8 cellular contexts compared by ENCODE assay signal in genomic region chr1:17502326-17502778, GRCh38. TPM values are rescaled to one million over a fixed set of nuclear protein-coding genes. Genes with fewer than 3 reads are reported as not detected.
DNase-seq lines count a peak whose midpoint lies in the region; ATAC-seq and TF ChIP-seq lines count a peak whose summit lies in the region.

No MANE protein-coding gene starts in this region.

- TF ChIP-seq CTCF in BJ (IDR thresholded peaks at IDR 0.05; ENCODE audit: insufficient read depth, low read depth, low read length) = peak; percentile 96

- ATAC-seq in HG03108 (IDR thresholded peaks at IDR 0.05; ENCODE audit: unreplicated experiment) = no peak

- POLR2A ChIA-PET in BJ (lab: Charles Lee) = no interaction called here

- CTCF ChIA-PET in BJ (lab: Yijun Ruan, JAX) = interaction anchor here (0.6 to 23.9 kb wide), 41 partner anchors 10 to 1079 kb away, joined by 3 to 531 read pairs (median 4); partner anchors contain the start of gene RCC2

- H3K27me3 ChIP-seq in BJ (ENCODE audit: control insufficient read depth, insufficient read depth, low read length) = no peaks in the 10 kb centered on the region

- no peak overlapping the region for H3K4me3 ChIP-seq in BJ (ENCODE audit: low read depth, low read length)

- DNase-seq in BJ (ENCODE audit: low read depth) (peak; percentile 46), GOT3 (lab: John Stamatoyannopoulos, UW) (peak; percentile 58), NCI-H446 (lab: John Stamatoyannopoulos, UW) (peak; percentile 45 to 90), erythroblast (lab: John Stamatoyannopoulos, UW) (peak; percentile 58 to 79), midbrain (lab: John Stamatoyannopoulos, UW) (peak; percentile 78)
- DNase-seq in activated CD4-positive, alpha-beta T cell treated with anti-CD3 and anti-CD28 coated beads, Interleukin-2, amount 50 U/mL, for 48 hours = peak; percentile 65 to 72
- peak; percentile 15 for DNase-seq in stimulated activated CD8-positive, alpha-beta memory T cell treated with anti-CD3 and anti-CD28 coated beads, Interleukin-7, amount 100 ng/mL, for 24 hours (ENCODE audit: low read depth)

- no peak for TF ChIP-seq POLR2A in erythroblast (IDR thresholded peaks at IDR 0.05; ENCODE audit: low read length)

- no peaks in the 10 kb centered on the region for H3K36me3 ChIP-seq in BJ (ENCODE audit: control insufficient read depth, insufficient read depth, low read length)

RNA-seq across cellular contexts. Expression of gene ARHGEF10L, which starts 37.1 kb away (rescaled TPM):
- polyA plus RNA-seq in BJ (2011; rRNA removed) = 5.6 and 12.5 TPM in 2 replicates
- polyA minus RNA-seq in BJ (2011; rRNA and poly(A)+ RNA removed) = 12.0 and 13.5 TPM in 2 replicates

Comparison
In these comparisons a context has a peak if more than half of its experiments do, and no peak if none do; other contexts are left out.
1. DNase-seq: peak in every context shown above with its lines; median percentile 78 in midbrain; 68 in activated CD4-positive, alpha-beta T cell treated with anti-CD3 and anti-CD28 coated beads, Interleukin-2, amount 50 U/mL, for 48 hours; 68 in erythroblast; 68 in NCI-H446; 58 in GOT3; 46 in BJ; 15 in stimulated activated CD8-positive, alpha-beta memory T cell treated with anti-CD3 and anti-CD28 coated beads, Interleukin-7, amount 100 ng/mL, for 24 hours.